25 cellular contexts compared by ENCODE assay signal in the genomic region with DNA sequence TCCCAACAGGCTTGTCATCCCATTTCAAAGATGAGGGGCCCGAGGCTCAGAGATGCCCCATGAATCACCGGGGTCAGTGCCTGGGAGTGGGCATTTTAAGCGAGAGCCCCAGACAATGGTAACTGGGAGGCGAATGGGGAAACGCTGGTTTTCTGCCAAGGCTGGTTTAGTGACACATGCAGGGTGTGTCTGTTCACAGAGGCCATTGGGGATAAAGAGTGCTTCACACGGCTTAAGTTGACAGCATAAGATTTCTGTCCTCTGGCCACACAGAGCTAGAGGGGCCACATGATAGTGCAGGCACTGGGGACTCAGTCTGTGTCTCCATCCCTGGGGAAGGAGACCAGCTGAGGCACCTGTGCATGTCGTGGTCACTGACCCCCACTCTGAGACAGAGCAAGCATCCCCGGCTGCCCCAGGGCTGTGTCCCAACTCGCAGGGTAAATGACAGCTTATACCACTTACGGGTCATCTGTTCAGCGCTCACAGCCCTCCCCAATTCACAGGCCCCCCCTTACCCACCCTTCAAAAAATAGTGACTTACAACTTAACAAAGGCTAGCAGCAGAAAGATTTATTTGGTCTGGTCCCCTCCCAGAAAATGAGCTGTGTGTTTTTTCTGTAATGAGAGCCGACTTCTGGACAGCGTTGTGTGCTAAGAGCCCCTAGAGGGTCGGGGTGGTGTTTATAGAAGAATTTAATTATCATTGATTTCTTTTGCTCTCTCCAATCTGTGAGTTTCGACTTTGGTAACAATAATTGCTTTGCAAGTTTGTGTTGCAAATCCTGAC. TPM values are rescaled to one million over a fixed set of nuclear protein-coding genes. Genes with fewer than 3 reads are reported as not detected.
DNase-seq lines count a peak whose midpoint lies in the region; ATAC-seq, FAIRE-seq and TF ChIP-seq lines count a peak whose summit lies in the region.
"Had no signal": no experiment of that assay in that cellular context is flagged by ENCODE, and none has a peak within 500 bp of the region (broad histone marks: within the 10 kb centered on the region; RNA-seq: fewer than 3 reads in every experiment).

No MANE protein-coding gene starts in this region.

- intact Hi-C loops in IMR-90 (cut with micrococcal nuclease) (no loop called here), left ventricle myocardium inferior (cut with micrococcal nuclease) (loop anchor here (5.0 kb wide), 1 partner anchor 407 kb away; no protein-coding TSS in a partner anchor), left ventricle myocardium superior (cut with micrococcal nuclease) (loop anchor here (10.0 kb wide), 1 partner anchor 405 kb away; no protein-coding TSS in a partner anchor)

- no peaks in the 10 kb centered on the region for H3K9me1 ChIP-seq in IMR-90 (ENCODE audit: insufficient read depth, low read length)

- H2AK5ac ChIP-seq in IMR-90 (ENCODE audit: low read depth, low read length) = no peak overlapping the region

- H4K5ac ChIP-seq in IMR-90 (ENCODE audit: low read depth, low read length) = no peak overlapping the region

- H2BK5ac ChIP-seq in IMR-90 (ENCODE audit: low read depth, low read length, poor library complexity, severe bottlenecking) = no peak overlapping the region

- H3K4me1 ChIP-seq in IMR-90 (ENCODE audit: control insufficient read depth, insufficient read depth, low read length) (no peaks in the 10 kb centered on the region), left ventricle myocardium inferior (peaks cover 56% of the 10 kb centered on the region)

- peaks cover 55% of the 10 kb centered on the region for H3K4me1 Mint-ChIP-seq in nephron progenitor cell
- H3K4me1 Mint-ChIP-seq: activated CD4-positive, alpha-beta memory T cell treated with anti-CD3 and anti-CD28 coated beads, Interleukin-2, amount 10 ng/mL, durations not matched to agents 7 days and 5 days had no signal

- BruUV-seq in IMR-90 (replicated peaks; lab: Mats Ljungman, UMichigan) = no TSS peak

- H4K91ac ChIP-seq in IMR-90 (ENCODE audit: insufficient read depth, low read depth, low read length) = no peak overlapping the region

- H3K27ac ChIP-seq in IMR-90 (ENCODE audit: insufficient read depth, low read length) = no peak overlapping the region
- no peak overlapping the region for H3K27ac ChIP-seq in left ventricle myocardium inferior (replicated peaks)
- H3K27ac ChIP-seq: body of pancreas, gastroesophageal sphincter, pancreas, sigmoid colon, VCaP had no signal

- no peak overlapping the region for H2AK9ac ChIP-seq in IMR-90 (replicated peaks; ENCODE audit: low read depth, low read length, poor library complexity)

- no peak for FAIRE-seq in bronchial epithelial cell (lab: Jason Lieb, UNC)
- FAIRE-seq: endothelial cell of umbilical vein, HepG2, pancreas had no signal

- H3K4ac ChIP-seq in IMR-90 (ENCODE audit: low read depth, low read length) = no peak overlapping the region

- no peak overlapping the region for H2BK15ac ChIP-seq in IMR-90 (ENCODE audit: low read depth, low read length)

- CTCF ChIA-PET in IMR-90 (lab: Yijun Ruan, JAX) = interaction anchor here (0.6 kb wide), 2 partner anchors 344 to 576 kb away, joined by 3 to 4 read pairs; no protein-coding TSS in a partner anchor

- no peak overlapping the region for H3K23ac ChIP-seq in IMR-90 (ENCODE audit: low read depth, low read length)

- TF ChIP-seq CTCF in IMR-90 (conservative IDR thresholded peaks at IDR 0.05; ENCODE audit: low read depth, low read length) (no peak), bronchial epithelial cell (IDR thresholded peaks at IDR 0.05; ENCODE audit: insufficient read depth, low read length, severe bottlenecking) (no peak), nephron progenitor cell (IDR thresholded peaks at IDR 0.05) (no peak), left ventricle myocardium inferior (IDR thresholded peaks at IDR 0.05; ENCODE audit: borderline replicate concordance) (no peak)

- in situ Hi-C loops in IMR-90 (cut with MboI; ENCODE audit: low sequenced_read_pairs) = loop anchor here (5.0 kb wide), 1 partner anchor 1007 kb away; the partner anchor contains the start of gene PEX10

- no peaks in the 10 kb centered on the region for H3K36me3 ChIP-seq in IMR-90 (ENCODE audit: control insufficient read depth, insufficient read depth, low read length)
- no peaks in the 10 kb centered on the region for H3K36me3 ChIP-seq in bronchial epithelial cell (ENCODE audit: control insufficient read depth, insufficient read depth, low read length)
- peaks cover 8% of the 10 kb centered on the region for H3K36me3 ChIP-seq in left ventricle myocardium inferior
- H3K36me3 ChIP-seq: sigmoid colon had no signal

- no peak overlapping the region for H2BK120ac ChIP-seq in IMR-90 (ENCODE audit: low read depth, low read length)

- no peak overlapping the region for H4K8ac ChIP-seq in IMR-90 (ENCODE audit: low read depth in 2 of 2, low read length in 2 of 2)

- H3K4me3 ChIP-seq in IMR-90 (ENCODE audit: insufficient read depth, low read depth, low read length) (no peak overlapping the region), bronchial epithelial cell (ENCODE audit: low read depth, low read length) (no peak overlapping the region), left ventricle myocardium inferior (no peak overlapping the region)
- H3K4me3 ChIP-seq: body of pancreas, gastroesophageal sphincter, pancreas, sigmoid colon had no signal

- dilution Hi-C loops in IMR-90 (cut with HindIII; ENCODE audit: low sequenced_read_pairs, unreplicated experiment) = no loop called here

- H3K27me3 Mint-ChIP-seq in nephron progenitor cell (ENCODE audit: low read depth, poor library complexity) = peaks cover 36% of the 10 kb centered on the region
- H3K27me3 Mint-ChIP-seq: activated CD4-positive, alpha-beta memory T cell treated with anti-CD3 and anti-CD28 coated beads, Interleukin-2, amount 10 ng/mL, durations not matched to agents 7 days and 5 days; activated naive CD8-positive, alpha-beta T cell had no signal

- no peak overlapping the region for H3K27ac Mint-ChIP-seq in nephron progenitor cell
- H3K27ac Mint-ChIP-seq: activated CD4-positive, alpha-beta memory T cell treated with anti-CD3 and anti-CD28 coated beads, Interleukin-2, amount 10 ng/mL, durations not matched to agents 7 days and 5 days; activated naive CD8-positive, alpha-beta T cell; activated T-cell treated with anti-CD3 and anti-CD28 coated beads, Interleukin-2, amount 50 U/mL, for 24 hours; dendritic cell treated with granulocyte-macrophage colony-stimulating factor and Interleukin-4, amounts not matched to agents 40 ng/mL and 50 ng/mL, for 4 days had no signal

- H3K79me1 ChIP-seq in IMR-90 (ENCODE audit: low read depth in 1 of 2, low read length in 2 of 2) = no peaks in the 10 kb centered on the region

- H3K9ac ChIP-seq in IMR-90 (ENCODE audit: low read depth, low read length) = no peak overlapping the region

- TF ChIP-seq POLR2A in IMR-90 (IDR thresholded peaks at IDR 0.05; ENCODE audit: low read depth, low read length) = no peak

- H3K4me3 Mint-ChIP-seq in nephron progenitor cell = peak overlapping the region; percentile 60
- H3K4me3 Mint-ChIP-seq: activated CD4-positive, alpha-beta memory T cell treated with anti-CD3 and anti-CD28 coated beads, Interleukin-2, amount 10 ng/mL, durations not matched to agents 7 days and 5 days; activated naive CD8-positive, alpha-beta T cell; activated T-cell treated with anti-CD3 and anti-CD28 coated beads, Interleukin-2, amount 50 U/mL, for 24 hours; dendritic cell treated with granulocyte-macrophage colony-stimulating factor and Interleukin-4, amounts not matched to agents 40 ng/mL and 50 ng/mL, for 4 days had no signal

- H2AFZ ChIP-seq in IMR-90 (replicated peaks; ENCODE audit: low read length, poor library complexity) = peak overlapping the region; percentile 32

- no peak overlapping the region for H3K4me2 ChIP-seq in IMR-90 (ENCODE audit: low read depth, low read length)

- DNase-seq in AG20443 (ENCODE audit: low spot score) (peak; percentile 79), IMR-90 (no peak), bronchial epithelial cell (ENCODE audit: low read depth) (peak; percentile 17), nephron progenitor cell (no peak), NCI-H1105 treated with DMSO at 0.1 percent for 48 hours (lab: John Stamatoyannopoulos, UW) (no peak), SW 1271 (lab: John Stamatoyannopoulos, UW) (no peak), left ventricle myocardium inferior (no peak), left ventricle myocardium superior (no peak)
- DNase-seq: activated CD4-positive, alpha-beta memory T cell treated with anti-CD3 and anti-CD28 coated beads, Interleukin-2, amount 10 ng/mL, durations not matched to agents 7 days and 5 days; activated T-cell treated with anti-CD3 and anti-CD28 coated beads, Interleukin-2, amount 50 U/mL, for 24 hours; body of pancreas; DND-41; GOT3; pancreas; SHP77; sigmoid colon; stimulated activated CD4-positive, alpha-beta T cell treated with anti-CD3 and anti-CD28 coated beads, Interleukin-2, amount 100 ng/mL, for 24 hours had no signal

- POLR2A ChIA-PET in IMR-90 (lab: Charles Lee; ENCODE audit: unreplicated experiment) = no interaction called here

- no peak overlapping the region for H3K18ac ChIP-seq in IMR-90 (ENCODE audit: low read depth, low read length)

- no peak overlapping the region for H3K56ac ChIP-seq in IMR-90 (ENCODE audit: extremely low read depth, insufficient read depth, low read length)

- WGBS in IMR-90 (ENCODE audit: extremely low coverage in 2 of 2, insufficient read length in 1 of 2), 2 experiments = 53% methylated on average over 4 of the region's 15 CpGs; no CpG with 5 or more reads in 1 of the 2 experiments

- H3K27me3 ChIP-seq in IMR-90 (ENCODE audit: control insufficient read depth, insufficient read depth, low read length) (peaks cover 9% of the 10 kb centered on the region; the same call in 1 of the 2 replicates), bronchial epithelial cell (ENCODE audit: control insufficient read depth, insufficient read depth, low read length) (no peaks in the 10 kb centered on the region), left ventricle myocardium inferior (ENCODE audit: low read depth) (no peaks in the 10 kb centered on the region)
- H3K27me3 ChIP-seq: body of pancreas, pancreas had no signal

- no peaks in the 10 kb centered on the region for H4K20me1 ChIP-seq in IMR-90 (ENCODE audit: insufficient read depth, low read length)

- no peaks in the 10 kb centered on the region for H3K36me3 Mint-ChIP-seq in nephron progenitor cell (ENCODE audit: low read depth)
- H3K36me3 Mint-ChIP-seq: activated naive CD8-positive, alpha-beta T cell had no signal

- H3K9me3 ChIP-seq in IMR-90 (ENCODE audit: control insufficient read depth, insufficient read depth, low read length) (peaks cover 5% of the 10 kb centered on the region; the same call in 1 of the 2 replicates), left ventricle myocardium inferior (replicated peaks) (peaks cover 8% of the 10 kb centered on the region)
- H3K9me3 ChIP-seq: body of pancreas, pancreas had no signal

- H2BK20ac ChIP-seq in IMR-90 (ENCODE audit: low read depth, low read length) = no peak overlapping the region

- peaks cover 20% of the 10 kb centered on the region for H3K9me3 Mint-ChIP-seq in nephron progenitor cell
- H3K9me3 Mint-ChIP-seq: activated CD4-positive, alpha-beta memory T cell treated with anti-CD3 and anti-CD28 coated beads, Interleukin-2, amount 10 ng/mL, durations not matched to agents 7 days and 5 days; activated T-cell treated with anti-CD3 and anti-CD28 coated beads, Interleukin-2, amount 50 U/mL, for 24 hours; dendritic cell treated with granulocyte-macrophage colony-stimulating factor and Interleukin-4, amounts not matched to agents 40 ng/mL and 50 ng/mL, for 4 days had no signal

- TF ChIP-seq RAD21 in IMR-90 (IDR thresholded peaks at IDR 0.05; ENCODE audit: low read length) = no peak

- no peak overlapping the region for H3K14ac ChIP-seq in IMR-90 (replicated peaks; ENCODE audit: low read depth, low read length)

- ATAC-seq in IMR-90 (ENCODE audit: low read depth) (no peak), left ventricle myocardium superior (no peak)
- ATAC-seq: body of pancreas, gastroesophageal sphincter, HepG2, pancreas had no signal

RNA-seq across cellular contexts. Expression of gene ARHGEF16, which starts 34.9 kb away (rescaled TPM):
- 0.18 TPM in 1 of 2 replicates, not detected in the other for total RNA-seq in IMR-90 (2012; rRNA removed)
- polyA plus RNA-seq in IMR-90 (2012; rRNA removed) = 0.19 and 0.39 TPM in 2 replicates
- 0.13 TPM in 1 of 2 replicates, not detected in the other for polyA plus RNA-seq in IMR-90 (2012; cell fraction: cytosol; rRNA removed)
- 0.49 and 0.60 TPM in 2 replicates for polyA plus RNA-seq in IMR-90 (2012; cell fraction: nucleus; rRNA removed; ENCODE audit: low replicate concordance)
- 14.5 and 21.6 TPM in 2 replicates for total RNA-seq in bronchial epithelial cell
- total RNA-seq in left ventricle myocardium inferior = 0.52 TPM
- 1.7 TPM for total RNA-seq in left ventricle myocardium superior
- total RNA-seq: activated CD4-positive, alpha-beta memory T cell treated with anti-CD3 and anti-CD28 coated beads, Interleukin-2, amount 10 ng/mL, durations not matched to agents 7 days and 5 days; myocyte; T-helper 1 cell treated with Interleukin-12 subunit alpha and Interleukin-12 subunit beta and Interleukin-4 antibody, amounts not matched to agents 30 ng/mL and 1 ng/mL, for 36 hours had no signal

Comparison
In these comparisons a context has a peak if more than half of its experiments do, and no peak if none do; other contexts are left out.
1. DNase-seq: peak in AG20443 (single experiment) and bronchial epithelial cell (single experiment); none in IMR-90 (single experiment), nephron progenitor cell (single experiment), NCI-H1105 treated with DMSO at 0.1 percent for 48 hours (single experiment), SW 1271 (0 of 2), left ventricle myocardium inferior (single experiment) and left ventricle myocardium superior (single experiment).